18 cellular contexts compared by ENCODE assay signal in the genomic region with DNA sequence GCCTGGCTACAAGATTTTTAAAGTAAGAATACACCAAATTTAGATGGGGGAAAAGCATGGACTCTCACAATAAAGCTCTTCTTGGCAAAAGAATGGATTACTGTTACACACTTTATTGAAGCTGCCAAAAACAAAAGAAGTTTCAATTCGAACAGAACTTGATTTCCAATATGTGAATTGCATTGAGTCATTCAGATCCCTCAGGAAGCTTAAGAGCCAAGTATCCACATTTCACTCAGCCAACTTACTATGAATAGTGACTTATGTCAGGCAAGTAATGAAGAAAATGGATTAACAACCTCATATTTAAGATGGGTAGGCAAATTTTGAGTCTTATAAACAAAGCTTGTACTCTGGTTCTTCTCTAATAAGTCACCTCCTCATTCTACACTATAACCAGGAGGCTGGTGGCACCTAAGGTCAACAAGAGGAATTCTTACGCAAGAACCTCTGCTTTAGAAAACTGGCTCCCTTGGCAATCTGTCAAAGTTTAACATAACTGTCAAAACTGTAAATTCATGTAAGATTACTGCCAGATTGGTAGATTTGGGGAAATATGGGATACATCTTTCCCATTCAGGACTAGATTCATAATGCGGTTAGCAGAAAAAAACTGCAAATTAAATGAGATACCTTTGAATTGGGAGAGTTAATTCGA.
DNase-seq lines count a peak whose midpoint lies in the region; ATAC-seq and TF ChIP-seq lines count a peak whose summit lies in the region.
"Had no signal": no experiment of that assay in that cellular context is flagged by ENCODE, and none has a peak within 500 bp of the region (broad histone marks: within the 10 kb centered on the region; RNA-seq: fewer than 3 reads in every experiment).

No MANE protein-coding gene starts in this region.

- DNase-seq in HL-60 (ENCODE audit: low read depth in 1 of 2, low spot score in 1 of 2) (peak; percentile 51 to 63), NCI-H446 treated with DMSO at 0.1 percent for 48 hours (lab: John Stamatoyannopoulos, UW) (peak; percentile 39), fibroblast of mammary gland (ENCODE audit: low read depth) (peak; percentile 48), GM20000 (ENCODE audit: low spot score) (no peak), ACHN (no peak)
- no peak for DNase-seq in effector memory CD4-positive, alpha-beta T cell
- DNase-seq: amygdala; Kasumi-1; NCI-H1694; NCI-H345; Right ventricle myocardium superior; stimulated activated CD4-positive, alpha-beta T cell treated with anti-CD3 and anti-CD28 coated beads, Interleukin-12 subunit alpha, Interleukin-12 subunit beta, amount 100 ng/mL, for 4 hours; T-helper 2 cell; thyroid gland had no signal

- no peak for ATAC-seq in GM19035 (IDR thresholded peaks at IDR 0.05; ENCODE audit: unreplicated experiment)
- ATAC-seq: activated CD4-positive, CD25-positive, alpha-beta regulatory T cell treated with anti-CD3 and anti-CD28 coated beads, Interleukin-2, amount 50 U/mL, for 24 hours had no signal

- no peak for TF ChIP-seq CTCF in HL-60 (IDR thresholded peaks at IDR 0.05; ENCODE audit: insufficient read depth, low read length)
- no peak for TF ChIP-seq CTCF in fibroblast of mammary gland (conservative IDR thresholded peaks at IDR 0.05; ENCODE audit: control insufficient read depth, insufficient read depth, low read depth, low read length)
- no peak for TF ChIP-seq CTCF in neutrophil (IDR thresholded peaks at IDR 0.05)
- no peak for TF ChIP-seq CTCF in GM20000 (IDR thresholded peaks at IDR 0.05; ENCODE audit: extremely low read depth, missing control alignments)

- peaks cover 24 to 29% of the 10 kb centered on the region in 2 experiments for H3K4me1 ChIP-seq in neutrophil (ENCODE audit: control insufficient read depth in 1 of 2, insufficient read depth in 1 of 2, low read depth in 1 of 2, low read length in 1 of 2)
- peaks cover 6% of the 10 kb centered on the region for H3K4me1 ChIP-seq in effector memory CD4-positive, alpha-beta T cell (ENCODE audit: control insufficient read depth, insufficient read depth, low read length, poor library complexity, severe bottlenecking)

- H3K27me3 ChIP-seq in HL-60 (ENCODE audit: insufficient read depth, poor library complexity, severe bottlenecking) (no peaks in the 10 kb centered on the region), neutrophil (no peaks in the 10 kb centered on the region)
- H3K27me3 ChIP-seq in effector memory CD4-positive, alpha-beta T cell (replicated peaks; ENCODE audit: control insufficient read depth, insufficient read depth, low read length, poor library complexity, severe bottlenecking), result no peaks in the 10 kb centered on the region
- H3K27me3 ChIP-seq: BLaER1, thyroid gland had no signal

- no peak overlapping the region for H3K4me3 ChIP-seq in HL-60 (replicated peaks; ENCODE audit: insufficient read depth, low read length)
- no peak overlapping the region for H3K4me3 ChIP-seq in fibroblast of mammary gland (ENCODE audit: control insufficient read depth, low read depth, low read length)
- no peak overlapping the region for H3K4me3 ChIP-seq in neutrophil (ENCODE audit: low read depth in 1 of 2, low read length in 1 of 2)
- H3K4me3 ChIP-seq in effector memory CD4-positive, alpha-beta T cell (ENCODE audit: insufficient read depth, low read depth, low read length, poor library complexity, severe bottlenecking), result no peak overlapping the region
- H3K4me3 ChIP-seq: BLaER1, thyroid gland had no signal

- H3K36me3 ChIP-seq in neutrophil, result peaks cover 49% of the 10 kb centered on the region
- peaks cover 42% of the 10 kb centered on the region for H3K36me3 ChIP-seq in effector memory CD4-positive, alpha-beta T cell (ENCODE audit: control insufficient read depth, insufficient read depth, low read length)

- H3K27ac ChIP-seq in HL-60 (replicated peaks) (peak overlapping the region; percentile 7), neutrophil (peak overlapping the region; percentile 37)
- no peak overlapping the region for H3K27ac ChIP-seq in effector memory CD4-positive, alpha-beta T cell (ENCODE audit: insufficient read depth, low read length, poor library complexity, severe bottlenecking)
- H3K27ac ChIP-seq: BLaER1, thyroid gland had no signal

- in situ Hi-C loops in ACHN (cut with HindIII; ENCODE audit: low pct_ligation_motif_present, low pct_unique_long_range_greater_than_20kb, low sequenced_read_pairs), result no loop called here

- H3K9me3 ChIP-seq in neutrophil, result no peaks in the 10 kb centered on the region
- no peaks in the 10 kb centered on the region for H3K9me3 ChIP-seq in effector memory CD4-positive, alpha-beta T cell (ENCODE audit: control insufficient read depth, low read length)
- H3K9me3 ChIP-seq: BLaER1, thyroid gland had no signal

Comparison
In these comparisons a context has a peak if more than half of its experiments do, and no peak if none do; other contexts are left out.
1. DNase-seq: peak in HL-60 (2 of 2), NCI-H446 treated with DMSO at 0.1 percent for 48 hours (single experiment) and fibroblast of mammary gland (single experiment); none in GM20000 (single experiment), ACHN (single experiment) and effector memory CD4-positive, alpha-beta T cell (0 of 3).